ENCODE assay signal across 8 cellular contexts in the genomic region with DNA sequence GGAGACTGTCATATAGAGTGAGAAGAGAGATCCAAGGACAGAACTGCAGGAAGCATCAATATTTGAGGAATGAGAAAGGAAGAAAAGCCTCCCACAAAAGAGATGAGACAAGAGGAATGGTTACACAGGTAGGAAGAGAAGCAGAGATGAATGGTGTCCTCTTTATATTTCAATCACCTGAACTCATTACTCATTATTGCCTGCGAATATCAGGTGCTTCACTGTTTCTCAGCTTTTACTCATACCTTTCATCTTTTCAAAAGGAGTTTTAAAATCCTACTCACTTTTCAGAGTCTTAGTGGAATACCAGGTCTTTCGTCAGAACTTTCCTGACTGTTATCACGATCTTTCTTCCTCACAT. TPM values are rescaled to one million over a fixed set of nuclear protein-coding genes. Genes with fewer than 3 reads are reported as not detected.
DNase-seq lines count a peak whose midpoint lies in the region; ATAC-seq, FAIRE-seq and TF ChIP-seq lines count a peak whose summit lies in the region.

No MANE protein-coding gene starts in this region.

- H3K27me3 Mint-ChIP-seq in T-helper 17 cell = peaks cover 23% of the 10 kb centered on the region

- no peak overlapping the region for H3K9ac ChIP-seq in HCT116 (ENCODE audit: low read length)
- H3K9ac ChIP-seq in kidney (ENCODE audit: low read length in 2 of 2) = peak overlapping the region; percentile 24 to 89

- H3K27me3 ChIP-seq in HCT116 (ENCODE audit: insufficient read depth, low read length) = no peaks in the 10 kb centered on the region
- H3K27me3 ChIP-seq in uterus = no peaks in the 10 kb centered on the region

- 65 to 66% methylated on average over 3 of the region's 3 CpGs for WGBS in lower leg skin, 2 donors

- no peaks in the 10 kb centered on the region for H3K9me2 ChIP-seq in HCT116 (ENCODE audit: insufficient read depth)

- H3K9me3 ChIP-seq in HCT116 (ENCODE audit: control insufficient read depth in 1 of 2, insufficient read depth in 1 of 2, low read depth in 1 of 2, low read length in 2 of 2) (no peaks in the 10 kb centered on the region), T-helper 17 cell (ENCODE audit: control insufficient read depth, low read length, poor library complexity, severe bottlenecking) (no peaks in the 10 kb centered on the region), kidney (ENCODE audit: control insufficient read depth in 1 of 2, low read length in 2 of 2) (no peaks in the 10 kb centered on the region), uterus (no peaks in the 10 kb centered on the region)

- intact Hi-C loops in HCT116 (cut with micrococcal nuclease) (no loop called here), kidney (cut with DNase I) (no loop called here), uterus (cut with DNase I; ENCODE audit: low total_unique reads) (no loop called here), lower leg skin (cut with DNase I; ENCODE audit: low total_unique reads) (no loop called here)

- peaks cover 26% of the 10 kb centered on the region for H3K4me1 Mint-ChIP-seq in T-helper 17 cell

- H3K36me3 ChIP-seq in HCT116 (ENCODE audit: control insufficient read depth in 1 of 2, insufficient read depth in 2 of 2, low read length in 2 of 2) (no peaks in the 10 kb centered on the region), kidney (ENCODE audit: control insufficient read depth in 1 of 2, insufficient read depth in 2 of 2, low read length in 2 of 2) (no peaks in the 10 kb centered on the region), uterus (no peaks in the 10 kb centered on the region)

- no peak for TF ChIP-seq RAD21 in HCT116 (IDR thresholded peaks at IDR 0.05; ENCODE audit: low read depth)

- H3K79me2 ChIP-seq in HCT116 (ENCODE audit: insufficient read depth, low read length) = no peaks in the 10 kb centered on the region

- H3K4me3 ChIP-seq in GM08714 (ENCODE audit: low read length) (peak overlapping the region; percentile 90), HCT116 (replicated peaks in 1 of 2; ENCODE audit: low read depth in 1 of 2, low read length in 2 of 2) (no peak overlapping the region), kidney (ENCODE audit: low read length in 2 of 2) (peak overlapping the region; percentile 70 to 84), uterus (peak overlapping the region; percentile 31 to 42), lower leg skin (ENCODE audit: low read depth, poor library complexity, severe bottlenecking) (no peak overlapping the region)

- CTCF ChIA-PET in HCT116 (lab: Charles Lee) = no interaction called here

- RAD21 ChIA-PET in HCT116 (lab: Charles Lee; ENCODE audit: low non-redundant PET in 1 of 2, low total read pairs in 2 of 2, uncharacterized antibody in 2 of 2, unreplicated experiment in 2 of 2) = no interaction called here

- TF ChIP-seq POLR2A in HCT116 (IDR thresholded peaks at IDR 0.05; ENCODE audit: borderline replicate concordance, extremely low read depth, insufficient read depth, insufficient read length) = no peak
- no peak for TF ChIP-seq POLR2A in uterus (IDR thresholded peaks at IDR 0.05)
- TF ChIP-seq POLR2A in lower leg skin (IDR thresholded peaks at IDR 0.05) = no peak

- H3K27ac Mint-ChIP-seq in T-helper 17 cell = peak overlapping the region; percentile 95

- H3K4me3 Mint-ChIP-seq in T-helper 17 cell = peak overlapping the region; percentile 95

- peak overlapping the region; percentile 35 for H3K4me2 ChIP-seq in HCT116 (ENCODE audit: low read length)

- ATAC-seq in HCT116 (no peak), T-helper 17 cell (peak; percentile 40), GM19035 (IDR thresholded peaks at IDR 0.05; ENCODE audit: unreplicated experiment) (no peak), GM19328 (IDR thresholded peaks at IDR 0.05; ENCODE audit: unreplicated experiment) (no peak)

- H3K27ac ChIP-seq in HCT116 (ENCODE audit: low read depth, low read length) (no peak overlapping the region), kidney (ENCODE audit: low read depth in 2 of 2, low read length in 2 of 2) (no peak overlapping the region), uterus (peak overlapping the region; percentile 42 to 59)

- POLR2A ChIA-PET in HCT116 (lab: Charles Lee) = no interaction called here

- H3K4me1 ChIP-seq in HCT116 (ENCODE audit: control insufficient read depth in 1 of 2, insufficient read depth in 2 of 2, low read length in 2 of 2) = peaks cover 0 to 7% of the 10 kb centered on the region in 2 experiments; a peak in 1 of 4 replicates
- no peaks in the 10 kb centered on the region for H3K4me1 ChIP-seq in kidney (ENCODE audit: control insufficient read depth in 1 of 2, insufficient read depth in 1 of 2, low read depth in 1 of 2, low read length in 2 of 2)
- no peaks in the 10 kb centered on the region for H3K4me1 ChIP-seq in uterus

- peak overlapping the region; percentile 27 for H2AFZ ChIP-seq in HCT116 (ENCODE audit: low read depth, low read length, poor library complexity, severe bottlenecking)

- DNase-seq in HCT116 (ENCODE audit: low read depth, low spot score) (no peak), T-helper 17 cell (no peak), kidney (no peak), uterus (no peak), lower leg skin (ENCODE audit: low spot score in 2 of 2) (no peak)

- H4K20me1 ChIP-seq in HCT116 (ENCODE audit: insufficient read depth) = no peaks in the 10 kb centered on the region

- no peak for FAIRE-seq in kidney (lab: Jason Lieb, UNC)

- TF ChIP-seq CTCF in HCT116 (IDR thresholded peaks at IDR 0.05 in 2 of 3, conservative IDR thresholded peaks at IDR 0.05 in 1 of 3; ENCODE audit: borderline replicate concordance in 1 of 3, insufficient read depth in 1 of 3, low read depth in 2 of 3, low read length in 2 of 3) (no peak), kidney (IDR thresholded peaks at IDR 0.05; ENCODE audit: borderline replicate concordance, extremely low read depth, insufficient read depth) (no peak), uterus (IDR thresholded peaks at IDR 0.05) (no peak), lower leg skin (IDR thresholded peaks at IDR 0.05) (no peak)

- peaks cover 5% of the 10 kb centered on the region for H3K36me3 Mint-ChIP-seq in T-helper 17 cell (ENCODE audit: low read depth)

- no TSS peak for BruUV-seq in HCT116 (replicated peaks; lab: Mats Ljungman, UMichigan)

TF ChIP-seq in HCT116, 20 proteins besides CTCF, POLR2A, EP300 and RAD21:
- TF ChIP-seq, protein P1, sequence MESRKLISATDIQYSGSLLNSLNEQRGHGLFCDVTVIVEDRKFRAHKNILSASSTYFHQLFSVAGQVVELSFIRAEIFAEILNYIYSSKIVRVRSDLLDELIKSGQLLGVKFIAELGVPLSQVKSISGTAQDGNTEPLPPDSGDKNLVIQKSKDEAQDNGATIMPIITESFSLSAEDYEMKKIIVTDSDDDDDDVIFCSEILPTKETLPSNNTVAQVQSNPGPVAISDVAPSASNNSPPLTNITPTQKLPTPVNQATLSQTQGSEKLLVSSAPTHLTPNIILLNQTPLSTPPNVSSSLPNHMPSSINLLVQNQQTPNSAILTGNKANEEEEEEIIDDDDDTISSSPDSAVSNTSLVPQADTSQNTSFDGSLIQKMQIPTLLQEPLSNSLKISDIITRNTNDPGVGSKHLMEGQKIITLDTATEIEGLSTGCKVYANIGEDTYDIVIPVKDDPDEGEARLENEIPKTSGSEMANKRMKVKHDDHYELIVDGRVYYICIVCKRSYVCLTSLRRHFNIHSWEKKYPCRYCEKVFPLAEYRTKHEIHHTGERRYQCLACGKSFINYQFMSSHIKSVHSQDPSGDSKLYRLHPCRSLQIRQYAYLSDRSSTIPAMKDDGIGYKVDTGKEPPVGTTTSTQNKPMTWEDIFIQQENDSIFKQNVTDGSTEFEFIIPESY (IDR thresholded peaks at IDR 0.05; ENCODE audit: extremely low read depth, insufficient replicate concordance, low read length) = no peak

RNA-seq across cellular contexts. Expression of a gene that starts 14.9 kb away (rescaled TPM):
- 28.5 TPM for total RNA-seq in HCT116 (2021; ENCODE audit: unreplicated experiment)
- 14.2 and 24.3 TPM in 2 replicates for polyA plus RNA-seq in HCT116 (2012)
- total RNA-seq in T-helper 17 cell = 10 to 100 TPM; 30.9 to 31.2 TPM
- 45.4 TPM for total RNA-seq in kidney
- polyA plus RNA-seq in kidney (ENCODE audit: insufficient read depth, low read depth, low replicate concordance) = 5.9 TPM
- 100 to 1,000 TPM in 1 of 4 donors, 10 to 100 TPM in 3; 26.1 to 107 (median 61.0) TPM for total RNA-seq in uterus
- 10 to 100 TPM in 3 of 4 donors, 1 to 10 TPM in 1; 8.0 to 14.8 (median 12.9) TPM for total RNA-seq in lower leg skin

RNA-seq across cellular contexts. Expression of a gene that starts 37.9 kb away (rescaled TPM):
- total RNA-seq in HCT116 (2021; ENCODE audit: unreplicated experiment) (0.93 TPM), T-helper 17 cell (under 1 TPM; 0.37 to 0.72 TPM), kidney (56.5 TPM), uterus (100 to 1,000 TPM; 144 to 400 (median 228) TPM), lower leg skin (10 to 100 TPM; 13.3 to 38.5 (median 16.1) TPM)
- 0.26 and 0.39 TPM in 2 replicates for polyA plus RNA-seq in HCT116 (2012)
- 7.5 TPM for polyA plus RNA-seq in kidney (ENCODE audit: insufficient read depth, low read depth, low replicate concordance)

Comparison
In these comparisons a context has a peak if more than half of its experiments do, and no peak if none do; other contexts are left out.
1. H3K4me3 ChIP-seq: peak in GM08714 (single experiment), kidney (2 of 2) and uterus (2 of 2); none in HCT116 (0 of 2) and lower leg skin (single experiment).
2. H3K27ac ChIP-seq: peak in uterus (2 of 2); none in HCT116 (single experiment) and kidney (0 of 2).